Comparison of ENCODE assay signal across 9 cellular contexts in the genomic region with DNA sequence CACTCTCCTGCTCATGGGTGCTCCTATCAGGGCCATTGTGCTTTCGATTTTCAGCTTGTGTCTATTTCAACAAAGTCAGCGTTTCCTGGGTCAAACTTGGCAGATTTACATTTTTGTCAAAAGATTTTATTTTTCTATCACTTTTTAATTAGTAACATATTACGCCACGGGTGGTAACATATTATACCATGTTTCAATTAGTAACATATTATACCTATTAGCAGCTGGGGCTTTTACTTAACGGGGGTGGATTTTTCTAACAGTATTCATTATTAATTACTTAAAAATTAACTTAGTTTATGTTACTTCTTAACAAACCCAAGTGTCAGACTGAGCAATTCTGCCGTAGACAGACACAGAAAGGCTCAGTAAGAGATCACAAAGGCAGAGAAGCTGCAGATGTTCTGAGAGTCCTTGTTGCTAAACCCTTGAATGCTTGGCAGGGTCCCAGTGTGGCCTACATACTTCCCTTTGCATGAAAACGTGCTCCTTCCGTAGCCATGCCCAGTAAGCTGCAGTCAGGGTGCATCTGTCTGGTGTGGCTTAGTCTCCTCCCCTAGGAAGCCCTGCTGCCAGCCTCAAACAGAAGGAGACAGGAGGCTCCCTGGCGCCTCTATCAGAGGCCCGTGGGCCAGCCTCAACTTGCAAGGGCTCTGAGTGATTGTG.
DNase-seq lines count a peak whose midpoint lies in the region; ATAC-seq and TF ChIP-seq lines count a peak whose summit lies in the region.
"Had no signal": no experiment of that assay in that cellular context is flagged by ENCODE, and none has a peak within 500 bp of the region (broad histone marks: within the 10 kb centered on the region; RNA-seq: fewer than 3 reads in every experiment).

No MANE protein-coding gene starts in this region.

- POLR2A ChIA-PET in BJ (lab: Charles Lee) = no interaction called here
- POLR2A ChIA-PET in CD8-positive, alpha-beta memory T cell (lab: Charles Lee) = no interaction called here

- H3K9me3 ChIP-seq in CD8-positive, alpha-beta memory T cell (ENCODE audit: low read length) = no peaks in the 10 kb centered on the region

- peak; percentile 92 for ATAC-seq in GM19468 (IDR thresholded peaks at IDR 0.05; ENCODE audit: extremely low read depth, unreplicated experiment)
- ATAC-seq in GM21390 (IDR thresholded peaks at IDR 0.05; ENCODE audit: unreplicated experiment) = no peak
- ATAC-seq in stimulated activated naive CD8-positive, alpha-beta T cell treated with anti-CD3 and anti-CD28 coated beads, Interleukin-15, amount 100 ng/mL, for 72 hours = no peak
- no peak for ATAC-seq in GM19351 (IDR thresholded peaks at IDR 0.05; ENCODE audit: unreplicated experiment)

- no peak for TF ChIP-seq CTCF in BJ (IDR thresholded peaks at IDR 0.05; ENCODE audit: insufficient read depth, low read depth, low read length)

- no peaks in the 10 kb centered on the region for H3K4me1 ChIP-seq in CD8-positive, alpha-beta memory T cell (ENCODE audit: insufficient read depth, low read length)

- no peaks in the 10 kb centered on the region for H3K27me3 ChIP-seq in BJ (ENCODE audit: control insufficient read depth, insufficient read depth, low read length)
- H3K27me3 ChIP-seq in CD8-positive, alpha-beta memory T cell (ENCODE audit: insufficient read depth, low read length, poor library complexity, severe bottlenecking) = no peaks in the 10 kb centered on the region

- H3K4me1 Mint-ChIP-seq in stimulated activated naive CD8-positive, alpha-beta T cell treated with anti-CD3 and anti-CD28 coated beads, Interleukin-15, amount 100 ng/mL, for 72 hours = no peaks in the 10 kb centered on the region
- H3K4me1 Mint-ChIP-seq in CD8-positive, alpha-beta memory T cell = no peaks in the 10 kb centered on the region

- H3K36me3 ChIP-seq in BJ (ENCODE audit: control insufficient read depth, insufficient read depth, low read length) = no peaks in the 10 kb centered on the region
- no peaks in the 10 kb centered on the region for H3K36me3 ChIP-seq in CD8-positive, alpha-beta memory T cell (ENCODE audit: insufficient read depth, low read length)

- no peak overlapping the region for H3K4me3 Mint-ChIP-seq in stimulated activated naive CD8-positive, alpha-beta T cell treated with anti-CD3 and anti-CD28 coated beads, Interleukin-15, amount 100 ng/mL, for 72 hours
- no peak overlapping the region for H3K4me3 Mint-ChIP-seq in CD8-positive, alpha-beta memory T cell

- CTCF ChIA-PET in BJ (lab: Yijun Ruan, JAX) = no interaction called here
- CTCF ChIA-PET in CD8-positive, alpha-beta memory T cell (lab: Charles Lee) = no interaction called here

- H3K9me3 Mint-ChIP-seq in stimulated activated naive CD8-positive, alpha-beta T cell treated with anti-CD3 and anti-CD28 coated beads, Interleukin-15, amount 100 ng/mL, for 72 hours = peaks cover 0 to 7% of the 10 kb centered on the region in 2 donors
- H3K9me3 Mint-ChIP-seq in CD8-positive, alpha-beta memory T cell = peaks cover 0 to 8% (median 3%) of the 10 kb centered on the region in 5 donors

- DNase-seq in BJ (ENCODE audit: low read depth) = peak; percentile 56
- peak; percentile 93 for DNase-seq in Jurkat, Clone E6-1 (ENCODE audit: low read depth, low spot score)
- DNase-seq in fibroblast of the conjunctiva (ENCODE audit: low read depth) = peak; percentile 80
- no peak for DNase-seq in stimulated activated naive CD8-positive, alpha-beta T cell treated with anti-CD3 and anti-CD28 coated beads, Interleukin-15, amount 100 ng/mL, for 72 hours
- DNase-seq in CD8-positive, alpha-beta memory T cell = no peak
- DNase-seq: T-helper 1 cell had no signal

- no peak overlapping the region for H3K27ac ChIP-seq in CD8-positive, alpha-beta memory T cell (ENCODE audit: low read depth, low read length)

- H3K27me3 Mint-ChIP-seq in stimulated activated naive CD8-positive, alpha-beta T cell treated with anti-CD3 and anti-CD28 coated beads, Interleukin-15, amount 100 ng/mL, for 72 hours = no peaks in the 10 kb centered on the region
- peaks cover 0 to 3% of the 10 kb centered on the region in 2 donors for H3K27me3 Mint-ChIP-seq in CD8-positive, alpha-beta memory T cell

- no peaks in the 10 kb centered on the region for H3K36me3 Mint-ChIP-seq in CD8-positive, alpha-beta memory T cell

- H3K4me3 ChIP-seq in BJ (ENCODE audit: low read depth, low read length) = no peak overlapping the region
- no peak overlapping the region for H3K4me3 ChIP-seq in Jurkat, Clone E6-1 (ENCODE audit: low read length)
- no peak overlapping the region for H3K4me3 ChIP-seq in CD8-positive, alpha-beta memory T cell (ENCODE audit: low read length)

- H3K27ac Mint-ChIP-seq in stimulated activated naive CD8-positive, alpha-beta T cell treated with anti-CD3 and anti-CD28 coated beads, Interleukin-15, amount 100 ng/mL, for 72 hours = no peak overlapping the region
- no peak overlapping the region for H3K27ac Mint-ChIP-seq in CD8-positive, alpha-beta memory T cell

Comparison
In these comparisons a context has a peak if more than half of its experiments do, and no peak if none do; other contexts are left out.
1. DNase-seq: peak in BJ (single experiment), Jurkat, Clone E6-1 (single experiment) and fibroblast of the conjunctiva (single experiment); none in stimulated activated naive CD8-positive, alpha-beta T cell treated with anti-CD3 and anti-CD28 coated beads, Interleukin-15, amount 100 ng/mL, for 72 hours (0 of 2) and CD8-positive, alpha-beta memory T cell (0 of 5).